8 cellular contexts compared by ENCODE assay signal in the genomic region with DNA sequence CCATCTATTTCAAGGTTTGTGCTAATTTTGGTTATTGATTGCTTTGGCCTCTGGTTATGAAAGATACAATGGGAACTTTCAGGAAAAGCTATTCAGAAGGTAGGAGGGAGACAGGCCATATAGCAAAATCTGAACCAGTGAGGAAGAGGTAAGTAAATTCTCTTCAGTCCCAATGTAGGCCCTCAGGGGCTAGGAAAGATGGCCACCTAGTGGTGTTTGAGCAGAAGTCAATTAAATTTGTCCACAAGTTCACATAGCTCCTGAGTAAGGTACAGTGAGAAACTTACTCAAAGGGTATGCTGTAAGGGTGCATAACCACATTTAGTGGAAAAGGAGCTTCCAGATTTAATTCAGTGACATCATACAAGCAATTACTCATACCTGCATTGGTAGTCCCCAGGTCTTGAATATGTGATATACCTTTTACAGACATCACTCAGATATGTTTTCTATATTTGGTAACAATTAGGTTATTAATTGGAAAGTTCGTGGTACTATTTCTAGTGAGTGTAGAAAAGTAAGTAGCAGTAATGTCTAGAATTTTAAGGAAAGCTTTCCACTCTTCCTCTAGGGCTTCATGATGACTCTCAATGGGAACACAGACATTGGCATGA. TPM values are rescaled to one million over a fixed set of nuclear protein-coding genes. Genes with fewer than 3 reads are reported as not detected.
DNase-seq lines count a peak whose midpoint lies in the region; ATAC-seq and TF ChIP-seq lines count a peak whose summit lies in the region.

No MANE protein-coding gene starts in this region.

- no peaks in the 10 kb centered on the region for H3K4me1 Mint-ChIP-seq in activated CD8-positive, alpha-beta T cell treated with anti-CD3 and anti-CD28 coated beads for 36 hours (ENCODE audit: low read depth)

- no peak overlapping the region for H3K27ac Mint-ChIP-seq in activated CD8-positive, alpha-beta T cell treated with anti-CD3 and anti-CD28 coated beads for 36 hours

- POLR2A ChIA-PET in activated CD8-positive, alpha-beta T cell treated with anti-CD3 and anti-CD28 coated beads for 36 hours (lab: Charles Lee), result no interaction called here

- peak; percentile 58 for TF ChIP-seq CTCF in activated CD8-positive, alpha-beta T cell treated with anti-CD3 and anti-CD28 coated beads for 36 hours (IDR thresholded peaks at IDR 0.05)
- peak; percentile 79 for TF ChIP-seq CTCF in retinal pigment epithelial cell (conservative IDR thresholded peaks at IDR 0.05; ENCODE audit: low read depth, low read length)

- no peak overlapping the region for H3K4me3 Mint-ChIP-seq in activated CD8-positive, alpha-beta T cell treated with anti-CD3 and anti-CD28 coated beads for 36 hours

- CTCF ChIA-PET in activated CD8-positive, alpha-beta T cell treated with anti-CD3 and anti-CD28 coated beads for 36 hours (lab: Charles Lee), result interaction anchor here (0.7 to 2.7 kb wide), 20 partner anchors 9 to 265 kb away, joined by 3 to 17 read pairs (median 3); a partner anchor contains a TSS

- peak; percentile 57 for DNase-seq in Daoy (ENCODE audit: low read depth)
- peak; percentile 61 for DNase-seq in NCI-H460 (ENCODE audit: extremely low read depth, low read depth)
- peak; percentile 20 for DNase-seq in activated CD8-positive, alpha-beta T cell treated with anti-CD3 and anti-CD28 coated beads for 36 hours
- peak in 27 of 42 donors; percentile 8 to 71 (median 50) for DNase-seq in head of caudate nucleus
- no peak for DNase-seq in retinal pigment epithelial cell (ENCODE audit: low read depth)
- no peak for DNase-seq in activated effector memory CD4-positive, alpha-beta T cell treated with anti-CD3 and anti-CD28 coated beads, Interleukin-2, amount 50 U/mL, for 16 hours

- ATAC-seq in GM19452 (IDR thresholded peaks at IDR 0.05; ENCODE audit: unreplicated experiment), result peak; percentile 83
- peak; percentile 92 for ATAC-seq in HG03460 (IDR thresholded peaks at IDR 0.05; ENCODE audit: unreplicated experiment)
- ATAC-seq in activated CD8-positive, alpha-beta T cell treated with anti-CD3 and anti-CD28 coated beads for 36 hours, result peak; percentile 51

- peaks cover 6% of the 10 kb centered on the region for H3K27me3 Mint-ChIP-seq in activated CD8-positive, alpha-beta T cell treated with anti-CD3 and anti-CD28 coated beads for 36 hours

- H3K9me3 Mint-ChIP-seq in activated CD8-positive, alpha-beta T cell treated with anti-CD3 and anti-CD28 coated beads for 36 hours, result no peaks in the 10 kb centered on the region

- intact Hi-C loops in activated CD8-positive, alpha-beta T cell treated with anti-CD3 and anti-CD28 coated beads for 36 hours (cut with micrococcal nuclease), result no loop called here
- intact Hi-C loops in head of caudate nucleus (cut with DNase I), result no loop called here

- no peaks in the 10 kb centered on the region for H3K36me3 Mint-ChIP-seq in activated CD8-positive, alpha-beta T cell treated with anti-CD3 and anti-CD28 coated beads for 36 hours (ENCODE audit: low read depth)

- no peak overlapping the region for H3K4me3 ChIP-seq in retinal pigment epithelial cell (ENCODE audit: low read length)

RNA-seq across cellular contexts. Expression of a gene that starts 21.4 kb away (rescaled TPM):
- total RNA-seq in Daoy (2014; rRNA removed; shearing (Covaris generic)), result not detected in 2 replicates
- not detected in 2 replicates for total RNA-seq in NCI-H460 (2014; rRNA removed; shearing (Covaris generic))
- not detected in 2 replicates for polyA plus RNA-seq in NCI-H460 (2014; cell fraction: nucleus; rRNA removed)
- not detected for total RNA-seq in activated CD8-positive, alpha-beta T cell treated with anti-CD3 and anti-CD28 coated beads for 36 hours

RNA-seq across cellular contexts. Expression of a gene that starts 41.8 kb away (rescaled TPM):
- total RNA-seq in Daoy (2014; rRNA removed; shearing (Covaris generic)), result not detected in 2 replicates
- total RNA-seq in NCI-H460 (2014; rRNA removed; shearing (Covaris generic)), result not detected in 2 replicates
- polyA plus RNA-seq in NCI-H460 (2014; cell fraction: nucleus; rRNA removed), result not detected in 2 replicates
- total RNA-seq in activated CD8-positive, alpha-beta T cell treated with anti-CD3 and anti-CD28 coated beads for 36 hours, result not detected

Comparison
In these comparisons a context has a peak if more than half of its experiments do, and no peak if none do; other contexts are left out.
1. DNase-seq: peak in Daoy (single experiment), NCI-H460 (single experiment), activated CD8-positive, alpha-beta T cell treated with anti-CD3 and anti-CD28 coated beads for 36 hours (single experiment) and head of caudate nucleus (27 of 42); none in retinal pigment epithelial cell (single experiment) and activated effector memory CD4-positive, alpha-beta T cell treated with anti-CD3 and anti-CD28 coated beads, Interleukin-2, amount 50 U/mL, for 16 hours (single experiment).
2. Peak in every context shown above with its lines, with median percentiles within 50 percentile points of each other: ATAC-seq.